In the genomic region with DNA sequence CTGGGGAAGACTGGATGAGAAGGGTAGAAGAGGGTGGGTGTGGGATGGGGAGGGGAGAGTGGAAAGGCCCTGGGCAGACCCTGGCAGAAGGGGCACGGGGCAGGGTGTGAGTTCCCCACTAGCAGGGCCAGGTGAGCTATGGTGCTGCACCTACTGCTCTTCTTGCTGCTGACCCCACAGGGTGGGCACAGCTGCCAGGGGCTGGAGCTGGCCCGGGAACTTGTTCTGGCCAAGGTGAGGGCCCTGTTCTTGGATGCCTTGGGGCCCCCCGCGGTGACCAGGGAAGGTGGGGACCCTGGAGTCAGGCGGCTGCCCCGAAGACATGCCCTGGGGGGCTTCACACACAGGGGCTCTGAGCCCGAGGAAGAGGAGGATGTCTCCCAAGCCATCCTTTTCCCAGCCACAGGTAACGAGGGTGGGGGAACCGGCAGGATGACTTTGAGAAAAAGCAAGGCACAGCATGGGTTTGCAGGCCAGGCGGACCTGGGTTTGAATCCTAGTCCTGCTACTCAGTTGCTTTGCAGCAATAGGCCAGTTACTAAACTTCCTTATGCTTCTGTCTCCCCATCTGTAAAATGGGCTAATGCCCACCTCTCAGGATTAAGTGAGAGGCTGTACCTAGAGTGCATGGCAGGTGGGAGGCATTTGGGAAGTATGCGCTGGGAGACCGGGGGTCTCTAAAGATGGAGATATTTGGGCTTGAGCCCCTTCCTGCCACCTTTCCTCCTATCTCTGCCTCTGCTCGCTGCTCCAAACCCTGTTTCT, we compare ENCODE assay signal across 1 cellular context.
TF ChIP-seq lines count a peak whose summit lies in the region.

A gene with protein sequence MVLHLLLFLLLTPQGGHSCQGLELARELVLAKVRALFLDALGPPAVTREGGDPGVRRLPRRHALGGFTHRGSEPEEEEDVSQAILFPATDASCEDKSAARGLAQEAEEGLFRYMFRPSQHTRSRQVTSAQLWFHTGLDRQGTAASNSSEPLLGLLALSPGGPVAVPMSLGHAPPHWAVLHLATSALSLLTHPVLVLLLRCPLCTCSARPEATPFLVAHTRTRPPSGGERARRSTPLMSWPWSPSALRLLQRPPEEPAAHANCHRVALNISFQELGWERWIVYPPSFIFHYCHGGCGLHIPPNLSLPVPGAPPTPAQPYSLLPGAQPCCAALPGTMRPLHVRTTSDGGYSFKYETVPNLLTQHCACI (plus strand): TSS at position 74 of the 765 bp plus-strand sequence. CDS start 65 bp downstream, at position 139.

TF ChIP-seq in A549, 52 proteins besides CTCF, POLR2A, EP300 and RAD21 (continued from another document):
- no peak for TF ChIP-seq FOXS1 (CRISPR knock-in tag; IDR thresholded peaks at IDR 0.05)
